In genomic region chr3:148820885-148821284, GRCh38 we compare ENCODE assay signal across 1 cellular context.
TF ChIP-seq lines count a peak whose summit lies in the region.

No MANE protein-coding gene starts in this region.

TF ChIP-seq in A549, 52 proteins besides CTCF, POLR2A, EP300 and RAD21 (continued from another document):
- TF ChIP-seq HES2 (IDR thresholded peaks at IDR 0.05) (no peak), ZC3H11A (IDR thresholded peaks at IDR 0.05) (no peak), HOXB13 (CRISPR knock-in tag; IDR thresholded peaks at IDR 0.05; ENCODE audit: low read depth) (no peak), ELK1 (IDR thresholded peaks at IDR 0.05; ENCODE audit: low read depth, low read length) (no peak), JUNB (IDR thresholded peaks at IDR 0.05) (no peak), GATA3 (IDR thresholded peaks at IDR 0.05; ENCODE audit: borderline replicate concordance) (no peak), KDM5A (IDR thresholded peaks at IDR 0.05) (no peak), ZSCAN20 (CRISPR knock-in tag; IDR thresholded peaks at IDR 0.05) (no peak), HOXA7 (CRISPR knock-in tag; IDR thresholded peaks at IDR 0.05) (no peak), USF2 (IDR thresholded peaks at IDR 0.05) (no peak), FOSL2 (IDR thresholded peaks at IDR 0.05) (no peak), FOSL2 (CRISPR knock-in tag; IDR thresholded peaks at IDR 0.05) (no peak), CBX2 (IDR thresholded peaks at IDR 0.05; ENCODE audit: borderline replicate concordance, low read depth) (no peak), EHMT2 (IDR thresholded peaks at IDR 0.05; ENCODE audit: low read depth) (no peak), POLR2AphosphoS2 (conservative IDR thresholded peaks at IDR 0.05; ENCODE audit: low read length) (no peak), MYC (IDR thresholded peaks at IDR 0.05; ENCODE audit: borderline replicate concordance, low read length) (no peak), FOSB (CRISPR knock-in tag; IDR thresholded peaks at IDR 0.05) (no peak)
